Comparison of ENCODE assay signal across 19 cellular contexts in genomic region chr18:27854631-27855030, GRCh38.
DNase-seq lines count a peak whose midpoint lies in the region; ATAC-seq, FAIRE-seq and TF ChIP-seq lines count a peak whose summit lies in the region.
"Had no signal": no experiment of that assay in that cellular context is flagged by ENCODE, and none has a peak within 500 bp of the region (broad histone marks: within the 10 kb centered on the region; RNA-seq: fewer than 3 reads in every experiment).

No MANE protein-coding gene starts in this region.

- SMC1A ChIA-PET in GM12878 (lab: Charles Lee; ENCODE audit: uncharacterized antibody, unreplicated experiment): interaction anchor here (0.6 kb wide), 1 partner anchor 477 kb away, joined by 3 read pairs; no protein-coding TSS in a partner anchor

- no peak for TF ChIP-seq CTCF in GM12878 (IDR thresholded peaks at IDR 0.05 in 2 of 3, conservative IDR thresholded peaks at IDR 0.05 in 1 of 3; ENCODE audit: control insufficient read depth in 2 of 3, extremely low read depth in 1 of 3, insufficient read depth in 1 of 3, low read depth in 3 of 3, low read length in 3 of 3)

- no peak overlapping the region for H2AFZ ChIP-seq in GM12878 (ENCODE audit: control insufficient read depth, low read depth, low read length)
- H2AFZ ChIP-seq: GM23248 had no signal

- no peak overlapping the region for H3K4me3 ChIP-seq in GM12878
- H3K4me3 ChIP-seq: GM23248 had no signal

- in situ Hi-C loops in GM12878 (cut with MboI): no loop called here

- 0% methylated on average over 1 of the region's 1 CpG for WGBS in GM12878 (ENCODE audit: insufficient coverage, insufficient replicate concordance, low lambda C conversion rate, missing lambda C conversion rate)

- no peak for TF ChIP-seq EP300 in GM12878 (IDR thresholded peaks at IDR 0.05; ENCODE audit: borderline replicate concordance in 1 of 2, control insufficient read depth in 1 of 2, low read depth in 2 of 2, low read length in 2 of 2)

- no peak for DNase-seq in GM12878 (ENCODE audit: low read depth, low spot score)
- DNase-seq in NCI-H82 (lab: John Stamatoyannopoulos, UW): no peak
- DNase-seq in DMS53 treated with DMSO at 0.1 percent for 48 hours (lab: John Stamatoyannopoulos, UW; ENCODE audit: unreplicated experiment): no peak
- DNase-seq: C1 segment of cervical spinal cord; Calu3; CD4-positive, alpha-beta memory T cell; COR-L47; DMS153; DMS79; EL; GF-D8; GM23248; H7; HCEC 1CT had no signal

- H3K27me3 ChIP-seq in GM12878 (replicated peaks in 1 of 2; ENCODE audit: control insufficient read depth in 2 of 2, insufficient read depth in 2 of 2, low read length in 1 of 2): no peaks in the 10 kb centered on the region

- BruUV-seq in GM12878 (replicated peaks; lab: Mats Ljungman, UMichigan): no TSS peak

- no peak for TF ChIP-seq POLR2A in GM12878 (IDR thresholded peaks at IDR 0.05; ENCODE audit: low read depth, low read length)

- CTCF ChIA-PET in GM12878 (lab: Yijun Ruan, JAX): no interaction called here

- POLR2A ChIA-PET in GM12878 (lab: Charles Lee): no interaction called here

- H3K9me3 ChIP-seq in GM12878 (replicated peaks; ENCODE audit: control insufficient read depth, insufficient read depth, low read length): no peaks in the 10 kb centered on the region; the same call in 2 of the 3 replicates

- H4K20me1 ChIP-seq in GM12878 (ENCODE audit: control insufficient read depth, insufficient read depth): no peaks in the 10 kb centered on the region

- peak; percentile 46 for ATAC-seq in GM18858 (IDR thresholded peaks at IDR 0.05; ENCODE audit: unreplicated experiment)
- peak; percentile 61 for ATAC-seq in HG03432 (IDR thresholded peaks at IDR 0.05; ENCODE audit: unreplicated experiment)
- ATAC-seq in GM12878: peak; percentile 34; the same call in 1 of the 3 replicates
- ATAC-seq in HG03045 (IDR thresholded peaks at IDR 0.05; ENCODE audit: unreplicated experiment): no peak

- H3K4me2 ChIP-seq in GM12878 (ENCODE audit: control insufficient read depth, insufficient read depth): no peak overlapping the region

- no peak overlapping the region for H3K9ac ChIP-seq in GM12878 (ENCODE audit: control insufficient read depth, insufficient read depth, low read length)
- H3K9ac ChIP-seq: GM23248 had no signal

- no peak for FAIRE-seq in GM12878 (lab: Jason Lieb, UNC)
- FAIRE-seq: GM12892, H1 had no signal

- RAD21 ChIA-PET in GM12878 (lab: Charles Lee; ENCODE audit: unreplicated experiment): no interaction called here

- H3K4me1 ChIP-seq in GM12878 (ENCODE audit: control insufficient read depth, insufficient read depth, low read length): no peaks in the 10 kb centered on the region

- H3K79me2 ChIP-seq in GM12878 (ENCODE audit: control insufficient read depth, insufficient read depth, low read length): no peaks in the 10 kb centered on the region

- no peaks in the 10 kb centered on the region for H3K36me3 ChIP-seq in GM12878 (ENCODE audit: control insufficient read depth in 2 of 2, insufficient read depth in 2 of 2, low read length in 1 of 2)

- TF ChIP-seq RAD21 in GM12878 (IDR thresholded peaks at IDR 0.05; ENCODE audit: insufficient read depth, low read depth, low read length): no peak

- no peak overlapping the region for H3K27ac ChIP-seq in GM12878 (ENCODE audit: control insufficient read depth, insufficient read depth)
- H3K27ac ChIP-seq: GM23248 had no signal

- intact Hi-C loops in GM12878 (cut with micrococcal nuclease; ENCODE audit: unreplicated experiment): no loop called here

TF ChIP-seq in GM12878, 131 proteins besides CTCF, POLR2A, EP300 and RAD21:
- TF ChIP-seq CHD2 (IDR thresholded peaks at IDR 0.05; ENCODE audit: borderline replicate concordance, low read depth, low read length) (no peak), E4F1 (IDR thresholded peaks at IDR 0.05; ENCODE audit: borderline replicate concordance, partially characterized antibody) (no peak), MTA2 (IDR thresholded peaks at IDR 0.05; ENCODE audit: low read depth) (no peak), HCFC1 (IDR thresholded peaks at IDR 0.05; ENCODE audit: low read length) (no peak), NR2F1 (conservative IDR thresholded peaks at IDR 0.05) (no peak), BHLHE40 (IDR thresholded peaks at IDR 0.05; ENCODE audit: borderline replicate concordance in 1 of 2, low read depth in 2 of 2, low read length in 1 of 2) (no peak), SREBF2 (IDR thresholded peaks at IDR 0.05; ENCODE audit: low read length) (no peak), PAX8 (IDR thresholded peaks at IDR 0.05) (no peak)
- TF ChIP-seq, protein P1, sequence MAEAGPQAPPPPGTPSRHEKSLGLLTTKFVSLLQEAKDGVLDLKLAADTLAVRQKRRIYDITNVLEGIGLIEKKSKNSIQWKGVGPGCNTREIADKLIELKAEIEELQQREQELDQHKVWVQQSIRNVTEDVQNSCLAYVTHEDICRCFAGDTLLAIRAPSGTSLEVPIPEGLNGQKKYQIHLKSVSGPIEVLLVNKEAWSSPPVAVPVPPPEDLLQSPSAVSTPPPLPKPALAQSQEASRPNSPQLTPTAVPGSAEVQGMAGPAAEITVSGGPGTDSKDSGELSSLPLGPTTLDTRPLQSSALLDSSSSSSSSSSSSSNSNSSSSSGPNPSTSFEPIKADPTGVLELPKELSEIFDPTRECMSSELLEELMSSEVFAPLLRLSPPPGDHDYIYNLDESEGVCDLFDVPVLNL (IDR thresholded peaks at IDR 0.05; ENCODE audit: low read depth, low read length): no peak
- TF ChIP-seq, protein P2, sequence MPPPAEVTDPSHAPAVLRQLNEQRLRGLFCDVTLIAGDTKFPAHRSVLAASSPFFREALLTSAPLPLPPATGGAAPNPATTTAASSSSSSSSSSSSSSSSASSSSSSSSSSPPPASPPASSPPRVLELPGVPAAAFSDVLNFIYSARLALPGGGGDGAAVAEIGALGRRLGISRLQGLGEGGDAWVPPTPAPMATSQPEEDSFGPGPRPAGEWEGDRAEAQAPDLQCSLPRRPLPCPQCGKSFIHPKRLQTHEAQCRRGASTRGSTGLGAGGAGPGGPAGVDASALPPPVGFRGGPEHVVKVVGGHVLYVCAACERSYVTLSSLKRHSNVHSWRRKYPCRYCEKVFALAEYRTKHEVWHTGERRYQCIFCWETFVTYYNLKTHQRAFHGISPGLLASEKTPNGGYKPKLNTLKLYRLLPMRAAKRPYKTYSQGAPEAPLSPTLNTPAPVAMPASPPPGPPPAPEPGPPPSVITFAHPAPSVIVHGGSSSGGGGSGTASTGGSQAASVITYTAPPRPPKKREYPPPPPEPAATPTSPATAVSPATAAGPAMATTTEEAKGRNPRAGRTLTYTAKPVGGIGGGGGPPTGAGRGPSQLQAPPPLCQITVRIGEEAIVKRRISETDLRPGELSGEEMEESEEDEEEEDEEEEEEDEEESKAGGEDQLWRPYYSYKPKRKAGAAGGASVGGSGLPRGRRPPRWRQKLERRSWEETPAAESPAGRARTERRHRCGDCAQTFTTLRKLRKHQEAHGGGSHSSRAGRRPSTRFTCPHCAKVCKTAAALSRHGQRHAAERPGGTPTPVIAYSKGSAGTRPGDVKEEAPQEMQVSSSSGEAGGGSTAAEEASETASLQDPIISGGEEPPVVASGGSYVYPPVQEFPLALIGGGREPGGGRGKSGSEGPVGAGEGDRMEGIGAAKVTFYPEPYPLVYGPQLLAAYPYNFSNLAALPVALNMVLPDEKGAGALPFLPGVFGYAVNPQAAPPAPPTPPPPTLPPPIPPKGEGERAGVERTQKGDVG (CRISPR knock-in tag; IDR thresholded peaks at IDR 0.05): no peak
